In genomic region chr6:144320746-144321145, GRCh38 we compare ENCODE assay signal across 21 cellular contexts. TPM values are rescaled to one million over a fixed set of nuclear protein-coding genes. Genes with fewer than 3 reads are reported as not detected.
DNase-seq lines count a peak whose midpoint lies in the region; ATAC-seq and TF ChIP-seq lines count a peak whose summit lies in the region.
"Had no signal": no experiment of that assay in that cellular context is flagged by ENCODE, and none has a peak within 500 bp of the region (broad histone marks: within the 10 kb centered on the region; RNA-seq: fewer than 3 reads in every experiment).

No MANE protein-coding gene starts in this region.

- no CpG with 5 or more reads among the region's 5 CpGs for WGBS in IMR-90 (ENCODE audit: extremely low coverage in 2 of 2, insufficient read length in 1 of 2), 2 experiments
- WGBS in ectodermal cell, 2 experiments, result 67 to 71% methylated on average over 5 of the region's 5 CpGs

- H4K91ac ChIP-seq in IMR-90 (ENCODE audit: insufficient read depth, low read depth, low read length), result no peak overlapping the region

- no peak overlapping the region for H3K18ac ChIP-seq in IMR-90 (ENCODE audit: low read depth, low read length)

- peaks cover 3% of the 10 kb centered on the region; the same call in 1 of the 2 replicates for H3K9me1 ChIP-seq in IMR-90 (ENCODE audit: insufficient read depth, low read length)

- H3F3A ChIP-seq in neural cell (ENCODE audit: insufficient read depth, low read length, poor library complexity, severe bottlenecking), result no peaks in the 10 kb centered on the region

- no peaks in the 10 kb centered on the region for H3K27me3 Mint-ChIP-seq in Caco-2 (ENCODE audit: insufficient read depth, unreplicated experiment)
- H3K27me3 Mint-ChIP-seq in CD4-positive, alpha-beta T cell, result no peaks in the 10 kb centered on the region
- H3K27me3 Mint-ChIP-seq: activated naive CD8-positive, alpha-beta T cell treated with anti-CD3 and anti-CD28 coated beads, Interleukin-2, amount 50 U/mL, for 24 hours had no signal

- H4K5ac ChIP-seq in IMR-90 (ENCODE audit: low read depth, low read length), result no peak overlapping the region

- H3K27me3 ChIP-seq in Caco-2 (replicated peaks; ENCODE audit: control insufficient read depth, insufficient read depth, low read length) (no peaks in the 10 kb centered on the region), IMR-90 (ENCODE audit: control insufficient read depth, insufficient read depth, low read length) (no peaks in the 10 kb centered on the region), ectodermal cell (ENCODE audit: control insufficient read depth, insufficient read depth, low read length, poor library complexity, severe bottlenecking) (no peaks in the 10 kb centered on the region), neural cell (ENCODE audit: insufficient read depth, low read depth, low read length) (no peaks in the 10 kb centered on the region)
- H3K27me3 ChIP-seq in CD4-positive, alpha-beta T cell (ENCODE audit: control insufficient read depth, insufficient read depth, low read length), result no peaks in the 10 kb centered on the region
- H3K27me3 ChIP-seq: brain microvascular endothelial cell, colonic mucosa, neutrophil, right atrium auricular region, tibial artery had no signal

- TF ChIP-seq CTCF in Caco-2 (IDR thresholded peaks at IDR 0.05; ENCODE audit: insufficient read depth in 1 of 2, low read depth in 1 of 2, low read length in 1 of 2, severe bottlenecking in 1 of 2, unreplicated experiment in 1 of 2) (no peak), IMR-90 (conservative IDR thresholded peaks at IDR 0.05; ENCODE audit: low read depth, low read length) (no peak), neural cell (IDR thresholded peaks at IDR 0.05; ENCODE audit: poor library complexity, severe bottlenecking) (no peak)
- TF ChIP-seq CTCF in CD4-positive, alpha-beta T cell (IDR thresholded peaks at IDR 0.05), result no peak

- no peaks in the 10 kb centered on the region for H3K9me2 ChIP-seq in neural cell (ENCODE audit: insufficient read depth, low read length)

- 0 out of 2 replicates have a peak overlapping the region, but pooled peaks have one; percentile 13 for H3K4me2 ChIP-seq in IMR-90 (ENCODE audit: low read depth, low read length)
- H3K4me2 ChIP-seq in neural cell (ENCODE audit: low read length), result peak overlapping the region; percentile 15
- H3K4me2 ChIP-seq: PC-9 had no signal

- H3K4me1 ChIP-seq in Caco-2 (peaks cover 33% of the 10 kb centered on the region), IMR-90 (ENCODE audit: control insufficient read depth, insufficient read depth, low read length) (peaks cover 2% of the 10 kb centered on the region; the same call in 1 of the 2 replicates), ectodermal cell (ENCODE audit: control insufficient read depth, insufficient read depth, low read length) (no peaks in the 10 kb centered on the region)
- H3K4me1 ChIP-seq: colonic mucosa had no signal

- H3K27ac ChIP-seq in IMR-90 (ENCODE audit: insufficient read depth, low read length), result no peak overlapping the region
- peak overlapping the region; percentile 8 for H3K27ac ChIP-seq in ectodermal cell (ENCODE audit: insufficient read depth, low read depth, low read length, poor library complexity, severe bottlenecking)
- no peak overlapping the region for H3K27ac ChIP-seq in neural cell (ENCODE audit: low read length)
- no peak overlapping the region for H3K27ac ChIP-seq in CD4-positive, alpha-beta T cell (ENCODE audit: low read depth, low read length)
- H3K27ac ChIP-seq: brain microvascular endothelial cell, colonic mucosa, neutrophil, PC-9, right atrium auricular region had no signal

- H2BK20ac ChIP-seq in IMR-90 (ENCODE audit: low read depth, low read length), result no peak overlapping the region

- BruUV-seq in Caco-2 (replicated peaks; lab: Mats Ljungman, UMichigan) (no TSS peak), IMR-90 (replicated peaks; lab: Mats Ljungman, UMichigan) (no TSS peak)

- H3K9me3 Mint-ChIP-seq in Caco-2 (ENCODE audit: unreplicated experiment), result no peaks in the 10 kb centered on the region
- H3K9me3 Mint-ChIP-seq in CD4-positive, alpha-beta T cell, result no peaks in the 10 kb centered on the region
- H3K9me3 Mint-ChIP-seq: activated naive CD8-positive, alpha-beta T cell treated with anti-CD3 and anti-CD28 coated beads, Interleukin-2, amount 50 U/mL, for 24 hours had no signal

- H2AK5ac ChIP-seq in IMR-90 (ENCODE audit: low read depth, low read length), result no peak overlapping the region

- in situ Hi-C loops in IMR-90 (cut with MboI; ENCODE audit: low sequenced_read_pairs), result no loop called here

- H3K9me3 ChIP-seq in Caco-2 (no peaks in the 10 kb centered on the region), IMR-90 (ENCODE audit: control insufficient read depth, insufficient read depth, low read length) (no peaks in the 10 kb centered on the region), ectodermal cell (ENCODE audit: control insufficient read depth, low read length) (no peaks in the 10 kb centered on the region), neural cell (ENCODE audit: low read length) (no peaks in the 10 kb centered on the region)
- no peaks in the 10 kb centered on the region for H3K9me3 ChIP-seq in CD4-positive, alpha-beta T cell (ENCODE audit: control insufficient read depth, low read length)
- H3K9me3 ChIP-seq: colonic mucosa, neutrophil, tibial artery had no signal

- H2AK9ac ChIP-seq in IMR-90 (replicated peaks; ENCODE audit: low read depth, low read length, poor library complexity), result no peak overlapping the region

- H4K20me1 ChIP-seq in IMR-90 (ENCODE audit: insufficient read depth, low read length), result peaks cover 3% of the 10 kb centered on the region
- no peaks in the 10 kb centered on the region for H4K20me1 ChIP-seq in neural cell (ENCODE audit: insufficient read depth)

- no peaks in the 10 kb centered on the region for H3K36me3 ChIP-seq in Caco-2 (ENCODE audit: control insufficient read depth, insufficient read depth, low read length)
- H3K36me3 ChIP-seq in IMR-90 (ENCODE audit: control insufficient read depth, insufficient read depth, low read length), result no peaks in the 10 kb centered on the region
- H3K36me3 ChIP-seq in ectodermal cell (ENCODE audit: control insufficient read depth, insufficient read depth, low read length), result no peaks in the 10 kb centered on the region
- no peaks in the 10 kb centered on the region for H3K36me3 ChIP-seq in neural cell (ENCODE audit: insufficient read depth, low read length)
- H3K36me3 ChIP-seq: brain microvascular endothelial cell, colonic mucosa, right atrium auricular region, tibial artery had no signal

- DNase-seq in Caco-2, result no peak
- no peak for DNase-seq in IMR-90
- no peak for DNase-seq in CD4-positive, alpha-beta T cell
- DNase-seq in middle frontal gyrus (ENCODE audit: extremely low spot score, low spot score), result no peak
- no peak for DNase-seq in stimulated activated CD4-positive, alpha-beta T cell treated with anti-CD3 and anti-CD28 coated beads, Interleukin-4, amount 100 ng/mL, for 24 hours
- DNase-seq: activated CD4-positive, CD25-positive, alpha-beta regulatory T cell treated with anti-CD3 and anti-CD28 coated beads, Interleukin-2, amount 50 U/mL, for 72 hours; activated naive CD8-positive, alpha-beta T cell treated with anti-CD3 and anti-CD28 coated beads, Interleukin-2, amount 50 U/mL, for 24 hours; brain microvascular endothelial cell; colonic mucosa; EL; foreskin melanocyte; NCI-H2107; NCI-H774; PC-9; stimulated activated CD4-positive, alpha-beta T cell treated with anti-CD3 and anti-CD28 coated beads, Interleukin-15, amount 100 ng/mL, for 24 hours; tibial artery had no signal

- H3K27ac Mint-ChIP-seq in Caco-2 (ENCODE audit: unreplicated experiment), result peak overlapping the region; percentile 42
- no peak overlapping the region for H3K27ac Mint-ChIP-seq in CD4-positive, alpha-beta T cell
- H3K27ac Mint-ChIP-seq: activated naive CD8-positive, alpha-beta T cell treated with anti-CD3 and anti-CD28 coated beads, Interleukin-2, amount 50 U/mL, for 24 hours had no signal

- TF ChIP-seq RAD21 in IMR-90 (IDR thresholded peaks at IDR 0.05; ENCODE audit: low read length), result no peak
- no peak for TF ChIP-seq RAD21 in neural cell (conservative IDR thresholded peaks at IDR 0.05)

- H3K23ac ChIP-seq in IMR-90 (ENCODE audit: low read depth, low read length), result no peak overlapping the region

- no peak for TF ChIP-seq POLR2A in IMR-90 (IDR thresholded peaks at IDR 0.05; ENCODE audit: low read depth, low read length)

- H3K14ac ChIP-seq in IMR-90 (replicated peaks; ENCODE audit: low read depth, low read length), result no peak overlapping the region

- no peak for ATAC-seq in IMR-90 (ENCODE audit: low read depth)
- no peak for ATAC-seq in CD4-positive, alpha-beta T cell (ENCODE audit: poor library complexity)
- ATAC-seq: activated naive CD8-positive, alpha-beta T cell treated with anti-CD3 and anti-CD28 coated beads, Interleukin-2, amount 50 U/mL, for 24 hours; K562 had no signal

- no peak overlapping the region for H3K56ac ChIP-seq in IMR-90 (ENCODE audit: extremely low read depth, insufficient read depth, low read length)

- H3K79me1 ChIP-seq in IMR-90 (ENCODE audit: low read depth in 1 of 2, low read length in 2 of 2), result peaks cover 34 to 61% of the 10 kb centered on the region in 2 experiments

- dilution Hi-C loops in IMR-90 (cut with HindIII; ENCODE audit: low sequenced_read_pairs, unreplicated experiment), result no loop called here

- CTCF ChIA-PET in Caco-2 (lab: Charles Lee), result no interaction called here
- CTCF ChIA-PET in IMR-90 (lab: Yijun Ruan, JAX), result no interaction called here
- CTCF ChIA-PET in CD4-positive, alpha-beta T cell (lab: Charles Lee), result no interaction called here

- H2BK5ac ChIP-seq in IMR-90 (ENCODE audit: low read depth, low read length, poor library complexity, severe bottlenecking), result no peak overlapping the region

- H2BK15ac ChIP-seq in IMR-90 (ENCODE audit: low read depth, low read length), result no peak overlapping the region

- no peak overlapping the region for H3K4me3 ChIP-seq in Caco-2 (ENCODE audit: low read depth, low read length)
- H3K4me3 ChIP-seq in IMR-90 (ENCODE audit: insufficient read depth, low read depth, low read length), result no peak overlapping the region
- no peak overlapping the region for H3K4me3 ChIP-seq in ectodermal cell (ENCODE audit: insufficient read depth, low read depth, low read length)
- H3K4me3 ChIP-seq in neural cell (ENCODE audit: low read length), result peak overlapping the region; percentile 33
- H3K4me3 ChIP-seq: colonic mucosa, K562, PC-9, right atrium auricular region, tibial artery had no signal

- no peak overlapping the region for H2BK120ac ChIP-seq in IMR-90 (ENCODE audit: low read depth, low read length)

- intact Hi-C loops in Caco-2 (cut with micrococcal nuclease; ENCODE audit: unreplicated experiment), result loop anchor here (1.0 kb wide), 1 partner anchor 10 kb away; no protein-coding TSS in a partner anchor
- intact Hi-C loops in IMR-90 (cut with micrococcal nuclease), result no loop called here
- intact Hi-C loops in CD4-positive, alpha-beta T cell (cut with DNase I, micrococcal nuclease), result no loop called here

- H4K8ac ChIP-seq in IMR-90 (ENCODE audit: low read depth in 2 of 2, low read length in 2 of 2), result no peak overlapping the region

- TF ChIP-seq EP300 in neural cell (conservative IDR thresholded peaks at IDR 0.05; ENCODE audit: poor library complexity, severe bottlenecking), result no peak

- H3K79me2 ChIP-seq in neural cell (replicated peaks; ENCODE audit: insufficient read depth, low read length), result no peaks in the 10 kb centered on the region

- POLR2A ChIA-PET in Caco-2 (lab: Charles Lee), result no interaction called here
- POLR2A ChIA-PET in IMR-90 (lab: Charles Lee; ENCODE audit: unreplicated experiment), result no interaction called here
- POLR2A ChIA-PET in CD4-positive, alpha-beta T cell (lab: Charles Lee), result no interaction called here

- H3K4ac ChIP-seq in IMR-90 (ENCODE audit: low read depth, low read length), result no peak overlapping the region

- peaks cover 32% of the 10 kb centered on the region for H3K36me3 Mint-ChIP-seq in Caco-2 (ENCODE audit: insufficient read depth, unreplicated experiment)
- no peaks in the 10 kb centered on the region for H3K36me3 Mint-ChIP-seq in CD4-positive, alpha-beta T cell (ENCODE audit: low read depth)

- H3K4me1 Mint-ChIP-seq in Caco-2 (ENCODE audit: low read depth, unreplicated experiment), result peaks cover 16% of the 10 kb centered on the region
- no peaks in the 10 kb centered on the region for H3K4me1 Mint-ChIP-seq in CD4-positive, alpha-beta T cell (ENCODE audit: low read depth)

- H3K4me3 Mint-ChIP-seq in Caco-2 (ENCODE audit: unreplicated experiment), result no peak overlapping the region
- H3K4me3 Mint-ChIP-seq in CD4-positive, alpha-beta T cell, result no peak overlapping the region
- H3K4me3 Mint-ChIP-seq: activated naive CD8-positive, alpha-beta T cell treated with anti-CD3 and anti-CD28 coated beads, Interleukin-2, amount 50 U/mL, for 24 hours had no signal

- H3K9ac ChIP-seq in IMR-90 (ENCODE audit: low read depth, low read length) (no peak overlapping the region), neural cell (ENCODE audit: low read length) (peak overlapping the region; percentile 35)

- H2AFZ ChIP-seq in IMR-90 (replicated peaks; ENCODE audit: low read length, poor library complexity), result no peak overlapping the region
- peak overlapping the region; percentile 37 for H2AFZ ChIP-seq in neural cell (ENCODE audit: low read depth, low read length)
- H2AFZ ChIP-seq: PC-9 had no signal

RNA-seq across cellular contexts. Expression of gene UTRN, which starts 35.6 kb away (rescaled TPM):
- total RNA-seq in Caco-2 (2022) (216 and 233 TPM in 2 replicates), IMR-90 (2012; rRNA removed) (83.5 and 91.4 TPM in 2 replicates)
- polyA plus RNA-seq in IMR-90 (2012; rRNA removed) (17.3 and 18.7 TPM in 2 replicates), neural cell (5.2 and 9.6 TPM in 2 replicates)
- polyA plus RNA-seq in IMR-90 (2012; cell fraction: cytosol; rRNA removed), result 6.6 and 11.2 TPM in 2 replicates
- polyA plus RNA-seq in IMR-90 (2012; cell fraction: nucleus; rRNA removed; ENCODE audit: low replicate concordance), result 11.9 and 27.9 TPM in 2 replicates
- polyA plus RNA-seq in ectodermal cell (2013, experiment 1 of 4), result 34.3 TPM
- 40.0 TPM for polyA plus RNA-seq in ectodermal cell (2013, experiment 2 of 4)
- 28.7 TPM for polyA plus RNA-seq in ectodermal cell (2013, experiment 3 of 4)
- 31.6 TPM for polyA plus RNA-seq in ectodermal cell (2013, experiment 4 of 4)
- 58.0 and 62.6 TPM in 2 replicates for polyA minus RNA-seq in neural cell
- total RNA-seq in CD4-positive, alpha-beta T cell, result 100 to 1,000 TPM; 143 to 153 TPM
